8 cellular contexts compared by ENCODE assay signal in the genomic region with DNA sequence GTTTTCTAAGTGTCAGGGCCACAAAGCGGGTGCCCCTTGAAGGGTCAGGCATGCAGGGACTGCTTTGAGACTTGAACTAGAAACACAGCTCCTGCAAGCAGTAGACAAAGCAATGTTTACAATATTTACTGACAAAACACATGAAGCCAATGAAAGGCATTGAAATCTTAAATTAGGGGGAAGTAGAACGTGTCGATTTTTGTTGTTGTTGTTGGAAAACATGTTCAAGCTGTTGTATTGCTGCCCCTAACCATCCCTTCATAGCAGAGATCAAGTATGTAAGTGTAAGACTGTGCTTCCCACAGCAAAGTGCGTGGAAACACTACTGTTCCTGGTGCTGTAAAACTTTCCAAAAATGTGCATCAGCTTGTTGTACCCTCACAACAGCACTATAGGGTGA.
"Had no signal": no experiment of that assay in that cellular context is flagged by ENCODE, and none has a peak within 500 bp of the region (broad histone marks: within the 10 kb centered on the region; RNA-seq: fewer than 3 reads in every experiment).

No MANE protein-coding gene starts in this region.

- DNase-seq: GDM1, GF-D8 had no signal

- FAIRE-seq: G401.6, GM12878, GM12891, GM12892, GM18507, GM19239 had no signal

- H3K4me3 ChIP-seq: GM12878 had no signal
